Comparison of ENCODE assay signal across 8 cellular contexts in the genomic region with DNA sequence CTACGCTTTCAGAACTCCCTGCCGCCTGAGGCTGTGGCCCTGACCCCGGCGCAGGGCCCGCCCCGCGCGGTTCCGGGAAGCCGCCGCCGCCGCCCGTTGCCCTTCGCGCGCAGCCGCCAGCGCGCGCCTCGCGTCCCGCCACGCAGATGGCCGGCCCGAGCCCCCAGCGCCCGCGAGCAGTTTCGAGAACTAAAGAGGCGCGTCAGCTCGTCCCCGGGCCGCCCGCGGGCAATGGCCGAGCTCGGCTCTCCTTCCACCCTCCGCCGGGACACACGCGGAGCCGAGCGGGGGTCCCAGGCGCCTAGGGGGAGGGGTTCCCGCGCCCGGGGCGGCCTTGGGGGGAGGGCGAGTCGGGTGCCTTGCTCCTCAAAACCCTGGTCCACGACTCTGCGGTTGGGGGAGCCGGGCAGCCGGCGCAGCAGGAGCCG. TPM values are rescaled to one million over a fixed set of nuclear protein-coding genes. Genes with fewer than 3 reads are reported as not detected.
DNase-seq lines count a peak whose midpoint lies in the region; ATAC-seq and TF ChIP-seq lines count a peak whose summit lies in the region.

No MANE protein-coding gene starts in this region.

- no peaks in the 10 kb centered on the region for H3K9me3 Mint-ChIP-seq in activated T-helper 1 cell treated with anti-CD3 and anti-CD28 coated beads, Interleukin-12 subunit alpha, Interleukin-12 subunit beta, Interleukin-2, Interleukin-4 antibody, amounts not matched to agents 30 ng/mL and 10 ng/mL and 1 ng/mL, durations not matched to agents 14 hours and 24 hours and 36 hours
- H3K9me3 Mint-ChIP-seq in natural killer cell, result no peaks in the 10 kb centered on the region

- peak overlapping the region; percentile 99 for H3K4me3 Mint-ChIP-seq in activated T-helper 1 cell treated with anti-CD3 and anti-CD28 coated beads, Interleukin-12 subunit alpha, Interleukin-12 subunit beta, Interleukin-2, Interleukin-4 antibody, amounts not matched to agents 30 ng/mL and 10 ng/mL and 1 ng/mL, durations not matched to agents 14 hours and 24 hours and 36 hours
- H3K4me3 Mint-ChIP-seq in natural killer cell, result peak overlapping the region; percentile 99

- H3K27ac Mint-ChIP-seq in activated T-helper 1 cell treated with anti-CD3 and anti-CD28 coated beads, Interleukin-12 subunit alpha, Interleukin-12 subunit beta, Interleukin-2, Interleukin-4 antibody, amounts not matched to agents 30 ng/mL and 10 ng/mL and 1 ng/mL, durations not matched to agents 14 hours and 24 hours and 36 hours, result peak overlapping the region; percentile 100
- H3K27ac Mint-ChIP-seq in natural killer cell, result peak overlapping the region; percentile 99

- H3K36me3 ChIP-seq in BLaER1, result peaks cover 17% of the 10 kb centered on the region
- peaks cover 0 to 8% (median 0%) of the 10 kb centered on the region in 3 donors for H3K36me3 ChIP-seq in tibial nerve

- H3K4me1 ChIP-seq in BLaER1, result peaks cover 60% of the 10 kb centered on the region
- peaks cover 0 to 55% (median 36%) of the 10 kb centered on the region in 4 donors for H3K4me1 ChIP-seq in tibial nerve

- H3K27me3 Mint-ChIP-seq in activated T-helper 1 cell treated with anti-CD3 and anti-CD28 coated beads, Interleukin-12 subunit alpha, Interleukin-12 subunit beta, Interleukin-2, Interleukin-4 antibody, amounts not matched to agents 30 ng/mL and 10 ng/mL and 1 ng/mL, durations not matched to agents 14 hours and 24 hours and 36 hours (ENCODE audit: insufficient read depth), result no peaks in the 10 kb centered on the region
- no peaks in the 10 kb centered on the region for H3K27me3 Mint-ChIP-seq in natural killer cell (ENCODE audit: low read depth in 2 of 2)

- DNase-seq in NCI-H2171 (lab: John Stamatoyannopoulos, UW) (peak; percentile 41), fibroblast of mammary gland (ENCODE audit: low read depth) (no peak), natural killer cell (peak; percentile 64), tibial nerve (ENCODE audit: low spot score in 2 of 2) (peak in 1 of 2 donors; percentile 22), superior temporal gyrus (ENCODE audit: extremely low spot score) (no peak)
- DNase-seq in activated T-helper 1 cell treated with anti-CD3 and anti-CD28 coated beads, Interleukin-12 subunit alpha, Interleukin-12 subunit beta, Interleukin-2, Interleukin-4 antibody, amounts not matched to agents 30 ng/mL and 10 ng/mL and 1 ng/mL, durations not matched to agents 14 hours and 24 hours and 36 hours (ENCODE audit: low spot score), result peak; percentile 67

- TF ChIP-seq POLR2A in tibial nerve (IDR thresholded peaks at IDR 0.05), result no peak

- intact Hi-C loops in activated T-helper 1 cell treated with anti-CD3 and anti-CD28 coated beads, Interleukin-12 subunit alpha, Interleukin-12 subunit beta, Interleukin-2, Interleukin-4 antibody, amounts not matched to agents 30 ng/mL and 10 ng/mL and 1 ng/mL, durations not matched to agents 14 hours and 24 hours and 36 hours (cut with micrococcal nuclease), result loop anchor here (1.0 to 2.0 kb wide), 3 partner anchors 10 to 268 kb away; a partner anchor contains a TSS
- intact Hi-C loops in natural killer cell (cut with micrococcal nuclease), result loop anchor here (2.0 to 5.0 kb wide), 3 partner anchors 14 to 270 kb away; a partner anchor contains a TSS

- H3K4me2 ChIP-seq in BLaER1, result peak overlapping the region; percentile 94

- H3K4me3 ChIP-seq in BLaER1, result peak overlapping the region; percentile 88
- peak overlapping the region; percentile 85 for H3K4me3 ChIP-seq in fibroblast of mammary gland (ENCODE audit: control insufficient read depth, low read depth, low read length)
- H3K4me3 ChIP-seq in tibial nerve, result peak overlapping the region; percentile 72 to 91 (median 88)

- H3K4me1 Mint-ChIP-seq in activated T-helper 1 cell treated with anti-CD3 and anti-CD28 coated beads, Interleukin-12 subunit alpha, Interleukin-12 subunit beta, Interleukin-2, Interleukin-4 antibody, amounts not matched to agents 30 ng/mL and 10 ng/mL and 1 ng/mL, durations not matched to agents 14 hours and 24 hours and 36 hours (ENCODE audit: low read depth), result peaks cover 48% of the 10 kb centered on the region
- peaks cover 48 to 53% of the 10 kb centered on the region in 2 donors for H3K4me1 Mint-ChIP-seq in natural killer cell

- H3K27ac ChIP-seq in BLaER1 (peak overlapping the region; percentile 99), tibial nerve (peak overlapping the region; percentile 90 to 99 (median 98))

- no peak for TF ChIP-seq EP300 in tibial nerve (IDR thresholded peaks at IDR 0.05)

- H3K9me3 ChIP-seq in BLaER1 (no peaks in the 10 kb centered on the region), tibial nerve (no peaks in the 10 kb centered on the region)

- no peaks in the 10 kb centered on the region for H3K27me3 ChIP-seq in BLaER1
- H3K27me3 ChIP-seq in tibial nerve, result no peaks in the 10 kb centered on the region

- H3K36me3 Mint-ChIP-seq in activated T-helper 1 cell treated with anti-CD3 and anti-CD28 coated beads, Interleukin-12 subunit alpha, Interleukin-12 subunit beta, Interleukin-2, Interleukin-4 antibody, amounts not matched to agents 30 ng/mL and 10 ng/mL and 1 ng/mL, durations not matched to agents 14 hours and 24 hours and 36 hours (ENCODE audit: low read depth), result peaks cover 37% of the 10 kb centered on the region
- no peaks in the 10 kb centered on the region for H3K36me3 Mint-ChIP-seq in natural killer cell

- no peak for TF ChIP-seq CTCF in fibroblast of mammary gland (conservative IDR thresholded peaks at IDR 0.05; ENCODE audit: control insufficient read depth, insufficient read depth, low read depth, low read length)
- TF ChIP-seq CTCF in natural killer cell (IDR thresholded peaks at IDR 0.05), result no peak
- no peak for TF ChIP-seq CTCF in tibial nerve (IDR thresholded peaks at IDR 0.05)

- ATAC-seq in GM21576 (IDR thresholded peaks at IDR 0.05; ENCODE audit: unreplicated experiment) (peak; percentile 23), natural killer cell (peak; percentile 6 to 18 (median 11))

- 1% methylated on average over 49 to 50 of the region's 59 CpGs for WGBS in tibial nerve, 2 donors

- peaks cover 65% of the 10 kb centered on the region for H4K20me1 ChIP-seq in BLaER1

- peak overlapping the region; percentile 99 for H3K9ac ChIP-seq in BLaER1

RNA-seq across cellular contexts. Expression of a gene that starts 1.8 kb away (rescaled TPM):
- total RNA-seq in activated T-helper 1 cell treated with anti-CD3 and anti-CD28 coated beads, Interleukin-12 subunit alpha, Interleukin-12 subunit beta, Interleukin-2, Interleukin-4 antibody, amounts not matched to agents 30 ng/mL and 10 ng/mL and 1 ng/mL, durations not matched to agents 14 hours and 24 hours and 36 hours, result 499 and 501 TPM in 2 replicates
- 100 to 1,000 TPM; 122 to 160 (median 125) TPM for total RNA-seq in natural killer cell
- 100 to 1,000 TPM; 112 to 136 (median 134) TPM for total RNA-seq in tibial nerve

RNA-seq across cellular contexts. Expression of a gene that starts 29.7 kb away (rescaled TPM):
- 1.8 and 2.0 TPM in 2 replicates for total RNA-seq in activated T-helper 1 cell treated with anti-CD3 and anti-CD28 coated beads, Interleukin-12 subunit alpha, Interleukin-12 subunit beta, Interleukin-2, Interleukin-4 antibody, amounts not matched to agents 30 ng/mL and 10 ng/mL and 1 ng/mL, durations not matched to agents 14 hours and 24 hours and 36 hours
- 10 to 100 TPM; 19.1 to 30.8 (median 22.8) TPM for total RNA-seq in natural killer cell
- total RNA-seq in tibial nerve, result 10 to 100 TPM in 3 of 4 donors, 1 to 10 TPM in 1; 7.3 to 23.7 (median 18.3) TPM

RNA-seq across cellular contexts. Expression of a gene that starts 35.7 kb away (rescaled TPM):
- total RNA-seq in activated T-helper 1 cell treated with anti-CD3 and anti-CD28 coated beads, Interleukin-12 subunit alpha, Interleukin-12 subunit beta, Interleukin-2, Interleukin-4 antibody, amounts not matched to agents 30 ng/mL and 10 ng/mL and 1 ng/mL, durations not matched to agents 14 hours and 24 hours and 36 hours, result 0.44 TPM in 1 of 2 replicates, not detected in the other
- total RNA-seq in natural killer cell, result not detected
- total RNA-seq in tibial nerve, result not detected

Comparison
In these comparisons a context has a peak if more than half of its experiments do, and no peak if none do; other contexts are left out.
1. DNase-seq: peak in NCI-H2171 (single experiment), activated T-helper 1 cell treated with anti-CD3 and anti-CD28 coated beads, Interleukin-12 subunit alpha, Interleukin-12 subunit beta, Interleukin-2, Interleukin-4 antibody, amounts not matched to agents 30 ng/mL and 10 ng/mL and 1 ng/mL, durations not matched to agents 14 hours and 24 hours and 36 hours (single experiment) and natural killer cell (single experiment); none in fibroblast of mammary gland (single experiment) and superior temporal gyrus (single experiment).
2. Peak in every context shown above with its lines, with median percentiles within 50 percentile points of each other: H3K4me3 ChIP-seq.